ENCODE assay signal across 14 cellular contexts in the genomic region with DNA sequence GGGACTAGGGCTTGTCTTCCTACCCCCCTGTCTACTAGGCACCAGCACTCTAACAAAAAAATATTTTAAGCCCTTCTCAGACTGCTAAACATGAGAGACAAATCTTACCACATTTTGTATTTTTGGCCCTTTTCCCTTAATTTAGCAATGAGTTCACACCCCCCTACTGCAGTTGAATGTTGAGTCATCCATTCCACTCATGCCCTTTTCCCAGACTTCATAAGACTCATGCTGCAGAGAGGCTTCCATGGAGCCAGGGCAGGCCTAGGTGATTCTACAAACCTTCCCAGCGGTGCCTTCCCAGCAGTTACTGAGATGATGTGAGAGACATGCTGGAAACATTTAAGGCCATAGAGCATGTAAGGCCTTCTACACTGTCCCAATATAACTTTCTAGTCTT. TPM values are rescaled to one million over a fixed set of nuclear protein-coding genes. Genes with fewer than 3 reads are reported as not detected.
DNase-seq lines count a peak whose midpoint lies in the region; ATAC-seq and TF ChIP-seq lines count a peak whose summit lies in the region.
"Had no signal": no experiment of that assay in that cellular context is flagged by ENCODE, and none has a peak within 500 bp of the region (broad histone marks: within the 10 kb centered on the region; RNA-seq: fewer than 3 reads in every experiment).

No MANE protein-coding gene starts in this region.

- 92 to 100% methylated on average over 1 of the region's 1 CpG for WGBS in body of pancreas, 2 donors
- 81% methylated on average over 1 of the region's 1 CpG for WGBS in hepatocyte (ENCODE audit: low lambda C conversion rate, missing lambda C conversion rate)
- 91 to 100% methylated on average over 1 of the region's 1 CpG for WGBS in upper lobe of left lung, 2 donors

- intact Hi-C loops in MCF 10A (cut with micrococcal nuclease) (no loop called here), breast epithelium (cut with DNase I; ENCODE audit: low total_unique reads) (no loop called here), body of pancreas (cut with DNase I) (no loop called here)
- intact Hi-C loops in activated CD4-positive, alpha-beta T cell treated with anti-CD3 and anti-CD28 coated beads, Interleukin-2, amount 10 ng/mL, durations not matched to agents 24 days and 14 days (cut with micrococcal nuclease): no loop called here

- no peaks in the 10 kb centered on the region for H3K27me3 Mint-ChIP-seq in MCF 10A (ENCODE audit: insufficient read depth, unreplicated experiment)
- peaks cover 11% of the 10 kb centered on the region for H3K27me3 Mint-ChIP-seq in activated CD4-positive, alpha-beta T cell treated with anti-CD3 and anti-CD28 coated beads, Interleukin-2, amount 10 ng/mL, durations not matched to agents 24 days and 14 days

- no peaks in the 10 kb centered on the region for H3K9me2 ChIP-seq in hepatocyte (replicated peaks; ENCODE audit: insufficient read depth)

- H3K27me3 ChIP-seq in breast epithelium (no peaks in the 10 kb centered on the region), body of pancreas (no peaks in the 10 kb centered on the region), hepatocyte (no peaks in the 10 kb centered on the region), upper lobe of left lung (no peaks in the 10 kb centered on the region)
- H3K27me3 ChIP-seq: tibial nerve had no signal

- CTCF ChIA-PET in MCF 10A (lab: Yijun Ruan, JAX): no interaction called here

- no peak overlapping the region for H3K4me3 ChIP-seq in breast epithelium
- no peak overlapping the region for H3K4me3 ChIP-seq in body of pancreas
- no peak overlapping the region for H3K4me3 ChIP-seq in hepatocyte
- no peak overlapping the region for H3K4me3 ChIP-seq in upper lobe of left lung
- H3K4me3 ChIP-seq: PC-9, tibial nerve had no signal

- no peak overlapping the region for H3K4me2 ChIP-seq in hepatocyte
- H3K4me2 ChIP-seq: PC-9 had no signal

- ATAC-seq in body of pancreas (peak; percentile 15), upper lobe of left lung (ENCODE audit: low FRiP score in 2 of 2) (peak; percentile 49 to 88)
- ATAC-seq: activated CD8-positive, alpha-beta T cell treated with anti-CD3 and anti-CD28 coated beads, Interleukin-2, amount 10 ng/mL, durations not matched to agents 7 days and 5 days; activated naive CD4-positive, alpha-beta T cell treated with anti-CD3 and anti-CD28 coated beads, Interleukin-2, amount 50 U/mL, for 72 hours had no signal

- POLR2A ChIA-PET in MCF 10A (lab: Yijun Ruan, JAX): no interaction called here

- H3K27ac ChIP-seq in breast epithelium (no peak overlapping the region), body of pancreas (no peak overlapping the region), hepatocyte (no peak overlapping the region), upper lobe of left lung (no peak overlapping the region)
- H3K27ac ChIP-seq: PC-9, tibial nerve had no signal

- H3K27ac Mint-ChIP-seq in MCF 10A (ENCODE audit: low read depth, unreplicated experiment): peak overlapping the region; percentile 18
- no peak overlapping the region for H3K27ac Mint-ChIP-seq in activated CD4-positive, alpha-beta T cell treated with anti-CD3 and anti-CD28 coated beads, Interleukin-2, amount 10 ng/mL, durations not matched to agents 24 days and 14 days
- H3K27ac Mint-ChIP-seq: activated CD8-positive, alpha-beta T cell treated with anti-CD3 and anti-CD28 coated beads, Interleukin-2, amount 10 ng/mL, durations not matched to agents 7 days and 5 days; activated naive CD4-positive, alpha-beta T cell treated with anti-CD3 and anti-CD28 coated beads, Interleukin-2, amount 50 U/mL, for 72 hours had no signal

- no peak overlapping the region for H2AFZ ChIP-seq in hepatocyte
- H2AFZ ChIP-seq: PC-9 had no signal

- H3K36me3 ChIP-seq in breast epithelium (no peaks in the 10 kb centered on the region), body of pancreas (replicated peaks in 1 of 2; ENCODE audit: insufficient read depth in 1 of 2, low read depth in 2 of 2) (no peaks in the 10 kb centered on the region), hepatocyte (replicated peaks; ENCODE audit: insufficient read depth, low read depth) (no peaks in the 10 kb centered on the region), upper lobe of left lung (no peaks in the 10 kb centered on the region)
- H3K36me3 ChIP-seq: tibial nerve had no signal

- no peak overlapping the region for H3K4me3 Mint-ChIP-seq in MCF 10A (ENCODE audit: unreplicated experiment)
- H3K4me3 Mint-ChIP-seq in activated CD4-positive, alpha-beta T cell treated with anti-CD3 and anti-CD28 coated beads, Interleukin-2, amount 10 ng/mL, durations not matched to agents 24 days and 14 days: no peak overlapping the region
- H3K4me3 Mint-ChIP-seq: activated CD8-positive, alpha-beta T cell treated with anti-CD3 and anti-CD28 coated beads, Interleukin-2, amount 10 ng/mL, durations not matched to agents 7 days and 5 days had no signal

- peaks cover 26% of the 10 kb centered on the region for H3K4me1 Mint-ChIP-seq in MCF 10A (ENCODE audit: insufficient read depth, unreplicated experiment)
- H3K4me1 Mint-ChIP-seq in activated CD4-positive, alpha-beta T cell treated with anti-CD3 and anti-CD28 coated beads, Interleukin-2, amount 10 ng/mL, durations not matched to agents 24 days and 14 days: no peaks in the 10 kb centered on the region

- no peak for TF ChIP-seq POLR2A in breast epithelium (IDR thresholded peaks at IDR 0.05)
- TF ChIP-seq POLR2A in body of pancreas (IDR thresholded peaks at IDR 0.05): no peak
- TF ChIP-seq POLR2A in upper lobe of left lung (IDR thresholded peaks at IDR 0.05): no peak

- H3K79me2 ChIP-seq in hepatocyte: no peaks in the 10 kb centered on the region

- H3K4me1 ChIP-seq in breast epithelium (no peaks in the 10 kb centered on the region), body of pancreas (no peaks in the 10 kb centered on the region), hepatocyte (ENCODE audit: insufficient read depth) (no peaks in the 10 kb centered on the region), upper lobe of left lung (no peaks in the 10 kb centered on the region)

- no peaks in the 10 kb centered on the region for H4K20me1 ChIP-seq in hepatocyte (ENCODE audit: insufficient read depth, poor library complexity, severe bottlenecking)

- no peaks in the 10 kb centered on the region for H3K9me3 Mint-ChIP-seq in MCF 10A (ENCODE audit: unreplicated experiment)
- H3K9me3 Mint-ChIP-seq in activated CD4-positive, alpha-beta T cell treated with anti-CD3 and anti-CD28 coated beads, Interleukin-2, amount 10 ng/mL, durations not matched to agents 24 days and 14 days: no peaks in the 10 kb centered on the region

- TF ChIP-seq CTCF in MCF 10A (IDR thresholded peaks at IDR 0.05; ENCODE audit: unreplicated experiment) (no peak), breast epithelium (IDR thresholded peaks at IDR 0.05) (no peak), body of pancreas (IDR thresholded peaks at IDR 0.05) (no peak), hepatocyte (IDR thresholded peaks at IDR 0.05; ENCODE audit: poor library complexity) (no peak), upper lobe of left lung (IDR thresholded peaks at IDR 0.05) (no peak)

- H3K9me3 ChIP-seq in breast epithelium: peaks cover 0 to 3% of the 10 kb centered on the region in 2 donors
- no peaks in the 10 kb centered on the region for H3K9me3 ChIP-seq in body of pancreas
- no peaks in the 10 kb centered on the region for H3K9me3 ChIP-seq in hepatocyte (ENCODE audit: low read depth)
- no peaks in the 10 kb centered on the region for H3K9me3 ChIP-seq in upper lobe of left lung

- peak; percentile 83 for DNase-seq in MCF 10A (ENCODE audit: unreplicated experiment)
- no peak for DNase-seq in breast epithelium (ENCODE audit: low spot score in 2 of 2)
- no peak for DNase-seq in body of pancreas
- peak; percentile 26 for DNase-seq in hepatocyte (ENCODE audit: low spot score)
- no peak for DNase-seq in upper lobe of left lung
- no peak for DNase-seq in NCI-H345 (lab: John Stamatoyannopoulos, UW)
- no peak for DNase-seq in DMS79 (lab: John Stamatoyannopoulos, UW)
- no peak for DNase-seq in activated CD4-positive, alpha-beta T cell treated with anti-CD3 and anti-CD28 coated beads, Interleukin-2, amount 10 ng/mL, durations not matched to agents 24 days and 14 days
- DNase-seq: activated CD8-positive, alpha-beta T cell treated with anti-CD3 and anti-CD28 coated beads, Interleukin-2, amount 10 ng/mL, durations not matched to agents 7 days and 5 days; effector memory CD4-positive, alpha-beta T cell; PC-9; T-helper 9 cell had no signal

- no TSS peak for BruUV-seq in MCF 10A (replicated peaks; lab: Mats Ljungman, UMichigan)

- no peaks in the 10 kb centered on the region for H3K36me3 Mint-ChIP-seq in MCF 10A (ENCODE audit: insufficient read depth, unreplicated experiment)
- H3K36me3 Mint-ChIP-seq in activated CD4-positive, alpha-beta T cell treated with anti-CD3 and anti-CD28 coated beads, Interleukin-2, amount 10 ng/mL, durations not matched to agents 24 days and 14 days (ENCODE audit: low read depth): no peaks in the 10 kb centered on the region

- no peak for TF ChIP-seq EP300 in upper lobe of left lung (IDR thresholded peaks at IDR 0.05)

RNA-seq across cellular contexts. Expression of a gene that starts 53.9 kb away (rescaled TPM):
- total RNA-seq in MCF 10A (2022): 48.1 and 51.4 TPM in 2 replicates
- 100 to 1,000 TPM in 1 of 3 donors, 10 to 100 TPM in 2; 86.2 to 122 (median 88.0) TPM for total RNA-seq in breast epithelium
- 10 to 100 TPM; 30.9 to 35.6 TPM for total RNA-seq in body of pancreas
- 83.8 and 86.6 TPM in 2 replicates for total RNA-seq in hepatocyte
- 89.2 and 90.8 TPM in 2 replicates for polyA plus RNA-seq in hepatocyte
- total RNA-seq in upper lobe of left lung: 100 to 1,000 TPM in 3 of 6 donors, 10 to 100 TPM in 3; 51.6 to 118 (median 95.3) TPM
- total RNA-seq in activated CD4-positive, alpha-beta T cell treated with anti-CD3 and anti-CD28 coated beads, Interleukin-2, amount 10 ng/mL, durations not matched to agents 24 days and 14 days: 0.12 and 0.30 TPM in 2 replicates
- total RNA-seq: activated CD8-positive, alpha-beta T cell treated with anti-CD3 and anti-CD28 coated beads, Interleukin-2, amount 10 ng/mL, durations not matched to agents 7 days and 5 days had no signal

Comparison
In these comparisons a context has a peak if more than half of its experiments do, and no peak if none do; other contexts are left out.
1. DNase-seq: peak in MCF 10A (single experiment) and hepatocyte (single experiment); none in breast epithelium (0 of 2), body of pancreas (0 of 4), upper lobe of left lung (0 of 2), NCI-H345 (single experiment), DMS79 (single experiment) and activated CD4-positive, alpha-beta T cell treated with anti-CD3 and anti-CD28 coated beads, Interleukin-2, amount 10 ng/mL, durations not matched to agents 24 days and 14 days (single experiment).
2. RNA of a gene that starts 53.9 kb away (total RNA-seq): 51.6 to 118 TPM in upper lobe of left lung, 86.2 to 122 TPM in breast epithelium, 83.8 to 86.6 TPM in hepatocyte, 48.1 to 51.4 TPM in MCF 10A and 30.9 to 35.6 TPM in body of pancreas; 0.12 to 0.30 TPM in activated CD4-positive, alpha-beta T cell treated with anti-CD3 and anti-CD28 coated beads, Interleukin-2, amount 10 ng/mL, durations not matched to agents 24 days and 14 days; every median in the first group is over 10 times any median in the second.